ENCODE assay signal across 1 cellular context in the genomic region with DNA sequence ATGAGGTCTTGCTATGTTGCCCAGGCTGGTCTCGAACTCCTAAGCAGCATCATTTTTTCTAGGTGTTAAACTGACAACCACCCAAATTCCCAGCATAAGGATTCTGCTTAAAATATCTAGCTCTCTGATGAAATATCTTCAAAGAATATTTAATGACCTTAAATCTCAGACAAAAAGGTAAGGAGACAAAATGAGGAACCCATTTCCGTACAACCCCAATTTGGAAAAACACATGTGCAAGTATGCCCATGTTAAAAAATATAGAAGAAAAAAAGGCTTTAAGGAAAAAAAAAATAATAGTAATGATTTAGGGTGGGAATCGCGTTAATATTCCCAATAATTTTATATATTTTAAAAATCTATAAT.
TF ChIP-seq lines count a peak whose summit lies in the region.

No MANE protein-coding gene starts in this region.

TF ChIP-seq in WTC11, 78 proteins besides CTCF, POLR2A, EP300 and RAD21 (continued from another document):
- TF ChIP-seq, protein P1, sequence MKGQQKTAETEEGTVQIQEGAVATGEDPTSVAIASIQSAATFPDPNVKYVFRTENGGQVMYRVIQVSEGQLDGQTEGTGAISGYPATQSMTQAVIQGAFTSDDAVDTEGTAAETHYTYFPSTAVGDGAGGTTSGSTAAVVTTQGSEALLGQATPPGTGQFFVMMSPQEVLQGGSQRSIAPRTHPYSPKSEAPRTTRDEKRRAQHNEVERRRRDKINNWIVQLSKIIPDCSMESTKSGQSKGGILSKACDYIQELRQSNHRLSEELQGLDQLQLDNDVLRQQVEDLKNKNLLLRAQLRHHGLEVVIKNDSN (CRISPR knock-in tag; IDR thresholded peaks at IDR 0.05), result no peak
